In genomic region chr22:29325785-29326315, GRCh38 we compare ENCODE assay signal across 24 cellular contexts. TPM values are rescaled to one million over a fixed set of nuclear protein-coding genes. Genes with fewer than 3 reads are reported as not detected.
DNase-seq lines count a peak whose midpoint lies in the region; ATAC-seq and TF ChIP-seq lines count a peak whose summit lies in the region.
"Had no signal": no experiment of that assay in that cellular context is flagged by ENCODE, and none has a peak within 500 bp of the region (broad histone marks: within the 10 kb centered on the region; RNA-seq: fewer than 3 reads in every experiment).

No MANE protein-coding gene starts in this region.

- no peak overlapping the region for H3K27ac ChIP-seq in HEK293 (ENCODE audit: extremely low read depth, low read depth, low read length)
- peak overlapping the region in 48 of 59 donors; percentile 4 to 89 (median 59) for H3K27ac ChIP-seq in dorsolateral prefrontal cortex
- H3K27ac ChIP-seq in naive thymus-derived CD4-positive, alpha-beta T cell (ENCODE audit: low read depth, low read length) = no peak overlapping the region
- H3K27ac ChIP-seq in breast epithelium = peak overlapping the region in 1 of 2 donors; percentile 7
- H3K27ac ChIP-seq: A549 had no signal

- H3K9me3 ChIP-seq in HEK293 (ENCODE audit: control insufficient read depth, insufficient read depth, low read depth, low read length) (no peaks in the 10 kb centered on the region), breast epithelium (no peaks in the 10 kb centered on the region)
- no peaks in the 10 kb centered on the region for H3K9me3 ChIP-seq in naive thymus-derived CD4-positive, alpha-beta T cell (ENCODE audit: control insufficient read depth in 2 of 3, low read length in 3 of 3)
- H3K9me3 ChIP-seq: A549; BLaER1 treated with 17β-estradiol and CSF1 and Interleukin-3, amounts not matched to agents 10 nM and 100 nM; Caco-2; MG63 had no signal

- H3K36me3 Mint-ChIP-seq in CD14-positive monocyte = peaks cover 34 to 49% of the 10 kb centered on the region in 2 donors
- peaks cover 0 to 8% (median 0%) of the 10 kb centered on the region in 5 donors for H3K36me3 Mint-ChIP-seq in naive thymus-derived CD4-positive, alpha-beta T cell

- peaks cover 0 to 3% (median 0%) of the 10 kb centered on the region in 7 donors for H3K9me3 Mint-ChIP-seq in CD14-positive monocyte
- no peaks in the 10 kb centered on the region for H3K9me3 Mint-ChIP-seq in naive thymus-derived CD4-positive, alpha-beta T cell
- H3K9me3 Mint-ChIP-seq: CD4-positive, alpha-beta memory T cell had no signal

- H3K36me3 ChIP-seq in HEK293 (ENCODE audit: control insufficient read depth in 2 of 2, insufficient read depth in 1 of 2, low read length in 2 of 2) = peaks cover 0 to 52% of the 10 kb centered on the region in 2 experiments; a peak in 2 of 3 replicates
- H3K36me3 ChIP-seq in naive thymus-derived CD4-positive, alpha-beta T cell (ENCODE audit: control insufficient read depth in 2 of 3, insufficient read depth in 3 of 3, low read length in 3 of 3) = peaks cover 0 to 46% (median 0%) of the 10 kb centered on the region in 3 experiments
- no peaks in the 10 kb centered on the region for H3K36me3 ChIP-seq in breast epithelium

- H3K27me3 ChIP-seq in dorsolateral prefrontal cortex = no peaks in the 10 kb centered on the region
- no peaks in the 10 kb centered on the region for H3K27me3 ChIP-seq in naive thymus-derived CD4-positive, alpha-beta T cell (ENCODE audit: control insufficient read depth in 2 of 2, insufficient read depth in 2 of 2, low read length in 2 of 2)
- no peaks in the 10 kb centered on the region for H3K27me3 ChIP-seq in breast epithelium
- H3K27me3 ChIP-seq: BLaER1 treated with 17β-estradiol and CSF1 and Interleukin-3, amounts not matched to agents 10 nM and 100 nM; MG63 had no signal

- H3K4me3 Mint-ChIP-seq in CD14-positive monocyte = no peak overlapping the region
- no peak overlapping the region for H3K4me3 Mint-ChIP-seq in naive thymus-derived CD4-positive, alpha-beta T cell
- H3K4me3 Mint-ChIP-seq: CD4-positive, alpha-beta memory T cell had no signal

- H3K4me3 ChIP-seq in HEK293 (ENCODE audit: low read depth, low read length) = no peak overlapping the region
- no peak overlapping the region for H3K4me3 ChIP-seq in dorsolateral prefrontal cortex
- no peak overlapping the region for H3K4me3 ChIP-seq in naive thymus-derived CD4-positive, alpha-beta T cell (ENCODE audit: low read length)
- no peak overlapping the region for H3K4me3 ChIP-seq in breast epithelium
- H3K4me3 ChIP-seq: A549; BLaER1 treated with 17β-estradiol and CSF1 and Interleukin-3, amounts not matched to agents 10 nM and 100 nM; GM12878; MG63 had no signal

- POLR2A ChIA-PET in HEK293 (lab: Yijun Ruan, JAX) = no interaction called here
- POLR2A ChIA-PET in naive thymus-derived CD4-positive, alpha-beta T cell (lab: Charles Lee) = no interaction called here

- peaks cover 0 to 3% (median 0%) of the 10 kb centered on the region in 3 donors for H3K27me3 Mint-ChIP-seq in CD14-positive monocyte (ENCODE audit: low read depth in 3 of 3)
- H3K27me3 Mint-ChIP-seq in naive thymus-derived CD4-positive, alpha-beta T cell = no peaks in the 10 kb centered on the region
- H3K27me3 Mint-ChIP-seq: CD4-positive, alpha-beta memory T cell had no signal

- H3K4me1 Mint-ChIP-seq in CD14-positive monocyte = no peaks in the 10 kb centered on the region
- peaks cover 0 to 7% (median 0%) of the 10 kb centered on the region in 7 donors for H3K4me1 Mint-ChIP-seq in naive thymus-derived CD4-positive, alpha-beta T cell
- H3K4me1 Mint-ChIP-seq: CD4-positive, alpha-beta memory T cell had no signal

- no peak for DNase-seq in CD14-positive monocyte (ENCODE audit: low spot score)
- DNase-seq in dorsolateral prefrontal cortex = no peak
- peak; percentile 56 for DNase-seq in medulla oblongata (ENCODE audit: extremely low spot score)
- DNase-seq in naive thymus-derived CD4-positive, alpha-beta T cell = no peak
- no peak for DNase-seq in NCI-H82 (lab: John Stamatoyannopoulos, UW)
- no peak for DNase-seq in breast epithelium (ENCODE audit: low spot score in 2 of 2)
- DNase-seq: AML-193; Caco-2; CD4-positive, alpha-beta memory T cell; EL; GDM1; HCEC 1CT; KG1; MG63; NCI-H1105 treated with DMSO at 0.1 percent for 48 hours; NCI-H146; NCI-H1930; NCI-H446 treated with DMSO at 0.1 percent for 48 hours; NCI-H526 had no signal

- no peak for ATAC-seq in naive thymus-derived CD4-positive, alpha-beta T cell
- ATAC-seq: A549, SK-N-SH treated with all-trans-retinoic acid at 6 μM for 48 hours had no signal

- H3K4me1 ChIP-seq in HEK293 (ENCODE audit: control insufficient read depth, insufficient read depth, low read length) = no peaks in the 10 kb centered on the region
- no peaks in the 10 kb centered on the region for H3K4me1 ChIP-seq in naive thymus-derived CD4-positive, alpha-beta T cell (ENCODE audit: control insufficient read depth in 2 of 2, insufficient read depth in 2 of 2, low read length in 2 of 2)
- H3K4me1 ChIP-seq in breast epithelium = peaks cover 0 to 6% of the 10 kb centered on the region in 2 donors
- H3K4me1 ChIP-seq: A549, Caco-2 had no signal

- CTCF ChIA-PET in HEK293 (lab: Yijun Ruan, JAX) = interaction anchor here (0.8 to 1.1 kb wide), 2 partner anchors 14 to 15 kb away, joined by 3 read pairs; no protein-coding TSS in a partner anchor
- CTCF ChIA-PET in naive thymus-derived CD4-positive, alpha-beta T cell (lab: Charles Lee) = no interaction called here

- TF ChIP-seq POLR2A in breast epithelium (IDR thresholded peaks at IDR 0.05) = no peak

- intact Hi-C loops in CD14-positive monocyte (cut with micrococcal nuclease) (no loop called here), dorsolateral prefrontal cortex (cut with DNase I) (no loop called here), breast epithelium (cut with DNase I; ENCODE audit: low total_unique reads) (no loop called here)
- intact Hi-C loops in naive thymus-derived CD4-positive, alpha-beta T cell (cut with micrococcal nuclease) = no loop called here

- H3K27ac Mint-ChIP-seq in CD14-positive monocyte = peak overlapping the region in 4 of 7 donors; percentile 4 to 61 (median 52)
- H3K27ac Mint-ChIP-seq in naive thymus-derived CD4-positive, alpha-beta T cell = no peak overlapping the region

- no peak for TF ChIP-seq CTCF in CD14-positive monocyte (IDR thresholded peaks at IDR 0.05)
- TF ChIP-seq CTCF in HEK293 (tag by site-specific recombination; IDR thresholded peaks at IDR 0.05) = no peak
- TF ChIP-seq CTCF in dorsolateral prefrontal cortex (IDR thresholded peaks at IDR 0.05 in 54 of 56, conservative IDR thresholded peaks at IDR 0.05 in 2 of 56; ENCODE audit: low read depth in 1 of 56, partially characterized antibody in 56 of 56) = no peak
- no peak for TF ChIP-seq CTCF in breast epithelium (IDR thresholded peaks at IDR 0.05)

TF ChIP-seq in HEK293, 187 proteins besides CTCF, POLR2A, EP300 and RAD21:
- no peak for TF ChIP-seq ZNF366 (tag by site-specific recombination; conservative IDR thresholded peaks at IDR 0.05)
- peak; percentile 94 for TF ChIP-seq ZNF133 (tag by site-specific recombination; IDR thresholded peaks at IDR 0.05)

RNA-seq across cellular contexts. Expression of gene RASL10A, which starts 10.4 kb away (rescaled TPM):
- under 1 TPM; 0.35 to 0.50 TPM for polyA plus RNA-seq in CD14-positive monocyte
- total RNA-seq in dorsolateral prefrontal cortex (10 to 100 TPM in 119 of 120 experiments, 1 to 10 TPM in 1; 8.9 to 47.8 (median 25.3) TPM), breast epithelium (1 to 10 TPM; 2.7 to 4.7 (median 4.3) TPM)
- 1 to 10 TPM in 2 of 5 experiments, under 1 TPM in 2, not detected in 1; 0.32 to 1.7 (median 0.89) TPM for total RNA-seq in naive thymus-derived CD4-positive, alpha-beta T cell
- not detected for polyA plus RNA-seq in naive thymus-derived CD4-positive, alpha-beta T cell
- polyA plus RNA-seq: CD4-positive, alpha-beta memory T cell had no signal

RNA-seq across cellular contexts. Expression of gene GAS2L1, which starts 19.4 kb away (rescaled TPM):
- polyA plus RNA-seq in CD14-positive monocyte = 10 to 100 TPM; 14.9 to 15.7 TPM
- total RNA-seq in dorsolateral prefrontal cortex = 100 to 1,000 TPM in 1 of 120 experiments, 10 to 100 TPM in 119; 33.5 to 139 (median 57.6) TPM
- total RNA-seq in naive thymus-derived CD4-positive, alpha-beta T cell = 1 to 10 TPM in 2 of 5 experiments, under 1 TPM in 2, not detected in 1; 0.37 to 7.5 (median 2.0) TPM
- under 1 TPM in 1 of 2 donors, not detected in 1; 0.09 TPM for polyA plus RNA-seq in naive thymus-derived CD4-positive, alpha-beta T cell
- total RNA-seq in breast epithelium = 10 to 100 TPM; 12.2 to 19.3 (median 15.7) TPM

RNA-seq across cellular contexts. Expression of gene EWSR1, which starts 57.8 kb away (rescaled TPM):
- 100 to 1,000 TPM in 1 of 2 donors, 10 to 100 TPM in 1; 81.2 to 136 TPM for polyA plus RNA-seq in CD14-positive monocyte
- total RNA-seq in dorsolateral prefrontal cortex = 100 to 1,000 TPM; 167 to 257 (median 211) TPM
- total RNA-seq in naive thymus-derived CD4-positive, alpha-beta T cell = 100 to 1,000 TPM; 249 to 366 (median 273) TPM
- polyA plus RNA-seq in naive thymus-derived CD4-positive, alpha-beta T cell = 100 to 1,000 TPM; 189 to 195 TPM
- total RNA-seq in breast epithelium = 100 to 1,000 TPM; 165 to 224 (median 220) TPM

RNA-seq across cellular contexts. Expression of gene RHBDD3, which starts 58.1 kb away (rescaled TPM):
- 1 to 10 TPM; 4.0 to 4.8 TPM for polyA plus RNA-seq in CD14-positive monocyte
- 10 to 100 TPM; 20.6 to 54.7 (median 29.2) TPM for total RNA-seq in dorsolateral prefrontal cortex
- total RNA-seq in naive thymus-derived CD4-positive, alpha-beta T cell = 10 to 100 TPM; 10.8 to 39.4 (median 14.7) TPM
- 10 to 100 TPM in 1 of 2 donors, 1 to 10 TPM in 1; 8.1 to 13.0 TPM for polyA plus RNA-seq in naive thymus-derived CD4-positive, alpha-beta T cell
- 10 to 100 TPM; 16.2 to 31.8 (median 28.2) TPM for total RNA-seq in breast epithelium

Comparison
In these comparisons a context has a peak if more than half of its experiments do, and no peak if none do; other contexts are left out.
1. H3K27ac Mint-ChIP-seq: peak in CD14-positive monocyte (4 of 7); none in naive thymus-derived CD4-positive, alpha-beta T cell (0 of 9).
2. H3K27ac ChIP-seq: peak in dorsolateral prefrontal cortex (48 of 59); none in HEK293 (single experiment) and naive thymus-derived CD4-positive, alpha-beta T cell (single experiment).